In genomic region chr1:9590201-9590600, GRCh38 we compare ENCODE assay signal across 10 cellular contexts. TPM values are rescaled to one million over a fixed set of nuclear protein-coding genes. Genes with fewer than 3 reads are reported as not detected.
DNase-seq lines count a peak whose midpoint lies in the region; ATAC-seq and TF ChIP-seq lines count a peak whose summit lies in the region.
"Had no signal": no experiment of that assay in that cellular context is flagged by ENCODE, and none has a peak within 500 bp of the region (broad histone marks: within the 10 kb centered on the region; RNA-seq: fewer than 3 reads in every experiment).

No MANE protein-coding gene starts in this region.

- H3K4me2 ChIP-seq in H9 (ENCODE audit: insufficient read depth, insufficient read length, low read length) = peak overlapping the region; percentile 84

- no peak overlapping the region for H3T11ph ChIP-seq in H9 (ENCODE audit: low read length)

- peaks cover 2 to 5% (median 3%) of the 10 kb centered on the region in 3 experiments; a peak in 4 of 7 replicates for H3K36me3 Mint-ChIP-seq in H9 (ENCODE audit: insufficient read depth in 1 of 3, low read depth in 3 of 3)
- peaks cover 6% of the 10 kb centered on the region for H3K36me3 Mint-ChIP-seq in activated T-helper 2 cell treated with anti-CD3 and anti-CD28 coated beads, Interferon-gamma antibody, Interleukin-2, Interleukin-4, amounts not matched to agents 10 μg/mL and 5 μg/mL and 100 μg/mL, durations not matched to agents 14 hours and 24 hours and 36 hours (ENCODE audit: low read depth)

- TF ChIP-seq CTCF in C4-2B (conservative IDR thresholded peaks at IDR 0.05) = no peak
- no peak for TF ChIP-seq CTCF in H9 (conservative IDR thresholded peaks at IDR 0.05)

- H3K9ac ChIP-seq in H9 (ENCODE audit: extremely low read depth, insufficient read length, low read length) = no peak overlapping the region

- H3K23ac ChIP-seq in H9 (ENCODE audit: insufficient read length, low read depth, low read length) = no peak overlapping the region

- H2AK5ac ChIP-seq in H9 (ENCODE audit: insufficient read length, low read length) = no peak overlapping the region

- H3K79me1 ChIP-seq in H9 (ENCODE audit: insufficient read depth, low read depth, low read length, poor library complexity, severe bottlenecking) = peaks cover 12% of the 10 kb centered on the region

- no peaks in the 10 kb centered on the region for H3K27me3 ChIP-seq in H9 (ENCODE audit: insufficient read depth, low read length)
- H3K27me3 ChIP-seq: upper lobe of right lung had no signal

- no peak for ATAC-seq in HG02970 (IDR thresholded peaks at IDR 0.05; ENCODE audit: low FRiP score, unreplicated experiment)
- ATAC-seq: upper lobe of right lung had no signal

- H3K9me3 Mint-ChIP-seq in H9 = peaks cover 0 to 2% of the 10 kb centered on the region in 2 experiments; a peak in 2 of 5 replicates
- no peaks in the 10 kb centered on the region for H3K9me3 Mint-ChIP-seq in activated T-helper 2 cell treated with anti-CD3 and anti-CD28 coated beads, Interferon-gamma antibody, Interleukin-2, Interleukin-4, amounts not matched to agents 10 μg/mL and 5 μg/mL and 100 μg/mL, durations not matched to agents 14 hours and 24 hours and 36 hours

- no peak overlapping the region for H2BK5ac ChIP-seq in H9 (ENCODE audit: insufficient read length, low read length)

- no peak overlapping the region for H4K8ac ChIP-seq in H9 (replicated peaks; ENCODE audit: insufficient read length, low read depth, low read length)

- no peak overlapping the region for H3K18ac ChIP-seq in H9 (ENCODE audit: insufficient read length, low read depth, low read length)

- no peak overlapping the region for H2BK15ac ChIP-seq in H9 (ENCODE audit: low read depth, low read length)

- H3K27ac ChIP-seq in C4-2B (peak overlapping the region; percentile 87), H9 (ENCODE audit: insufficient read length, low read depth, low read length) (no peak overlapping the region)

- H3K27me3 Mint-ChIP-seq in H9 (ENCODE audit: low read depth) = peaks cover 7% of the 10 kb centered on the region
- H3K27me3 Mint-ChIP-seq in activated T-helper 2 cell treated with anti-CD3 and anti-CD28 coated beads, Interferon-gamma antibody, Interleukin-2, Interleukin-4, amounts not matched to agents 10 μg/mL and 5 μg/mL and 100 μg/mL, durations not matched to agents 14 hours and 24 hours and 36 hours (ENCODE audit: low read depth) = no peaks in the 10 kb centered on the region

- H2AFZ ChIP-seq in H9 (ENCODE audit: low read length) = no peak overlapping the region

- no peak overlapping the region for H2BK12ac ChIP-seq in H9 (ENCODE audit: insufficient read length, low read depth, low read length)

- H3K9me3 ChIP-seq in H9 (ENCODE audit: control insufficient read depth, low read depth, low read length) = no peaks in the 10 kb centered on the region
- H3K9me3 ChIP-seq: upper lobe of right lung had no signal

- DNase-seq in H9 = no peak
- DNase-seq in activated T-helper 2 cell treated with anti-CD3 and anti-CD28 coated beads, Interferon-gamma antibody, Interleukin-2, Interleukin-4, amounts not matched to agents 10 μg/mL and 5 μg/mL and 100 μg/mL, durations not matched to agents 14 hours and 24 hours and 36 hours (ENCODE audit: low spot score) = no peak
- DNase-seq in mesenteric fat pad (ENCODE audit: low spot score) = peak; percentile 74
- DNase-seq in HCEC 1CT = no peak
- no peak for DNase-seq in stimulated activated CD4-positive, alpha-beta T cell treated with anti-CD3 and anti-CD28 coated beads, Interleukin-12 subunit alpha, Interleukin-12 subunit beta, amount 100 ng/mL, for 4 hours
- DNase-seq in NK-92 treated with Interleukin-12 subunit alpha and Interleukin-12 subunit beta, amount 100 ng/mL, for 24 hours (lab: John Stamatoyannopoulos, UW) = no peak
- DNase-seq: NCI-H2227 treated with DMSO at 0.1 percent for 48 hours, upper lobe of right lung had no signal

- no peak overlapping the region for H3K14ac ChIP-seq in H9 (ENCODE audit: insufficient read depth, low read length)

- H3K4ac ChIP-seq in H9 (ENCODE audit: low read depth, low read length) = no peak overlapping the region

- WGBS in H9 (ENCODE audit: extremely low coverage, insufficient read length, low lambda C conversion rate) = no CpG with 5 or more reads among the region's 7 CpGs

- H4K5ac ChIP-seq in H9 (ENCODE audit: insufficient read length, low read depth, low read length) = no peak overlapping the region

- H2BK120ac ChIP-seq in H9 (ENCODE audit: low read depth, low read length, poor library complexity, severe bottlenecking) = no peak overlapping the region

- no peak overlapping the region for H4K91ac ChIP-seq in H9 (ENCODE audit: insufficient read length, low read depth, low read length)

- H3K4me3 Mint-ChIP-seq in H9 = peak overlapping the region; percentile 86 to 90
- H3K4me3 Mint-ChIP-seq in activated T-helper 2 cell treated with anti-CD3 and anti-CD28 coated beads, Interferon-gamma antibody, Interleukin-2, Interleukin-4, amounts not matched to agents 10 μg/mL and 5 μg/mL and 100 μg/mL, durations not matched to agents 14 hours and 24 hours and 36 hours (ENCODE audit: low read depth) = peak overlapping the region; percentile 82

- no peak overlapping the region for H3K56ac ChIP-seq in H9 (ENCODE audit: insufficient read length, low read depth, low read length)

- H4K20me1 ChIP-seq in H9 (ENCODE audit: control insufficient read depth, insufficient read depth, insufficient read length) = no peaks in the 10 kb centered on the region

- no peak overlapping the region for H3K27ac Mint-ChIP-seq in H9
- H3K27ac Mint-ChIP-seq in activated T-helper 2 cell treated with anti-CD3 and anti-CD28 coated beads, Interferon-gamma antibody, Interleukin-2, Interleukin-4, amounts not matched to agents 10 μg/mL and 5 μg/mL and 100 μg/mL, durations not matched to agents 14 hours and 24 hours and 36 hours = no peak overlapping the region

- intact Hi-C loops in activated T-helper 2 cell treated with anti-CD3 and anti-CD28 coated beads, Interferon-gamma antibody, Interleukin-2, Interleukin-4, amounts not matched to agents 10 μg/mL and 5 μg/mL and 100 μg/mL, durations not matched to agents 14 hours and 24 hours and 36 hours (cut with micrococcal nuclease) = no loop called here

- H3K79me2 ChIP-seq in H9 (ENCODE audit: insufficient read depth, low read length) = peaks cover 14% of the 10 kb centered on the region; the same call in 1 of the 2 replicates

- H2BK20ac ChIP-seq in H9 (ENCODE audit: low read depth, low read length, poor library complexity, severe bottlenecking) = no peak overlapping the region

- peaks cover 5% of the 10 kb centered on the region; the same call in 1 of the 2 replicates for H3K4me1 ChIP-seq in H9 (ENCODE audit: insufficient read depth, low read length)

- peaks cover 9% of the 10 kb centered on the region for H3K23me2 ChIP-seq in H9 (ENCODE audit: insufficient read length, low read depth, low read length, poor library complexity, severe bottlenecking)

- H3K4me1 Mint-ChIP-seq in H9 = peaks cover 32 to 42% of the 10 kb centered on the region in 2 experiments
- peaks cover 20% of the 10 kb centered on the region for H3K4me1 Mint-ChIP-seq in activated T-helper 2 cell treated with anti-CD3 and anti-CD28 coated beads, Interferon-gamma antibody, Interleukin-2, Interleukin-4, amounts not matched to agents 10 μg/mL and 5 μg/mL and 100 μg/mL, durations not matched to agents 14 hours and 24 hours and 36 hours (ENCODE audit: low read depth)

RNA-seq across cellular contexts. Expression of gene TMEM201, which starts 1.5 kb away (rescaled TPM):
- total RNA-seq in H9 (2021) (31.0 and 31.3 TPM in 2 replicates), mesenteric fat pad (9.8 TPM)
- 30.8 and 31.6 TPM in 2 replicates for total RNA-seq in activated T-helper 2 cell treated with anti-CD3 and anti-CD28 coated beads, Interferon-gamma antibody, Interleukin-2, Interleukin-4, amounts not matched to agents 10 μg/mL and 5 μg/mL and 100 μg/mL, durations not matched to agents 14 hours and 24 hours and 36 hours

RNA-seq across cellular contexts. Expression of gene SLC25A33, which starts 50.9 kb away (rescaled TPM):
- total RNA-seq in H9 (2021) = 8.8 and 9.4 TPM in 2 replicates
- 9.6 and 10.4 TPM in 2 replicates for total RNA-seq in activated T-helper 2 cell treated with anti-CD3 and anti-CD28 coated beads, Interferon-gamma antibody, Interleukin-2, Interleukin-4, amounts not matched to agents 10 μg/mL and 5 μg/mL and 100 μg/mL, durations not matched to agents 14 hours and 24 hours and 36 hours
- total RNA-seq in mesenteric fat pad = 7.5 TPM
